ENCODE assay signal across 8 cellular contexts in the genomic region with DNA sequence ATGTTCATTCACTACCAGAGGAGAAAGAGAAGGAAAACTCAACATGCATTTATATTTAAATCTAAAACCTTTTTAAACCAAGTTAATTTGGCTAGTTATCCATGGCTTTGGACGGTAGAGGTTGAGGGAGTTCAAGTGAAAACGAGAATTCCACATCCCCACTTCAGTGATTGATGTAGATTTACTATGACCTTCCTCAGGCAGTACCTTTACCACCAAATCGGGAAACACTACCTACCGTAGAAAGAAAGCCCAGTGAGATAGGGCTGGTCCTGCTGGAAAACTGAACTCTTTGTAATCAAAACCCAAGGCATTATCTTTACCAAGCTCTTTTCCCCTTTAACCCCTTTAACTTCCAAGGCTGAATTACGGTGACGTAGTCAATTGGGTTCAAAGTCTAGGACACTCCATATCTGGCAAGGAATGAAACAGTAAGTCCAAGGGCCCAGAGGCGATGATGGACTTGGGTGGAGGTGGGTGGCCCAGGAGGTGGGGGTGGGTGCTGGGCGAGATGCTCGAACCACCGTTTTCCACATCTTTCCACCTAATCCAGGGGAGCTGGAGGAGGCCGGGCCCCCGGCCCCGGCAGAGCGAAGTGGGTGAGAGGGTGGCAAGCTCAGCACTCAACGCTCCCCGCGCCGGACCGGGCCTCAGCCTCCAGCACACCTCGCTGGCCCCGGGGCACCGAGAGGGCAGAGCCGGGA. TPM values are rescaled to one million over a fixed set of nuclear protein-coding genes. Genes with fewer than 3 reads are reported as not detected.
DNase-seq lines count a peak whose midpoint lies in the region; ATAC-seq and TF ChIP-seq lines count a peak whose summit lies in the region.

No MANE protein-coding gene starts in this region.

- peak overlapping the region; percentile 93 for H3K4me3 ChIP-seq in GM08714 (ENCODE audit: low read length)
- H3K4me3 ChIP-seq in liver (ENCODE audit: low read depth in 1 of 3, low read length in 3 of 3), result peak overlapping the region; percentile 83 to 98 (median 96)

- no peak for TF ChIP-seq CTCF in liver (IDR thresholded peaks at IDR 0.05; ENCODE audit: low read depth, low read length, missing input control)

- H3K27ac ChIP-seq in cingulate gyrus (ENCODE audit: low read depth, low read length) (peak overlapping the region; percentile 92), liver (ENCODE audit: low read depth in 1 of 2, low read length in 2 of 2) (peak overlapping the region; percentile 89 to 98)

- ATAC-seq in HG02938 (IDR thresholded peaks at IDR 0.05; ENCODE audit: unreplicated experiment), result peak; percentile 13

- no peaks in the 10 kb centered on the region for H3K27me3 ChIP-seq in liver (ENCODE audit: control insufficient read depth in 4 of 4, insufficient read depth in 4 of 4, low read length in 3 of 4)

- WGBS in liver, result under 1% methylated on average over 23 of the region's 23 CpGs

- in situ Hi-C loops in ACHN (cut with HindIII; ENCODE audit: low pct_ligation_motif_present, low pct_unique_long_range_greater_than_20kb, low sequenced_read_pairs), result no loop called here

- DNase-seq in ACHN (peak; percentile 59), OCI-M1 (lab: John Stamatoyannopoulos, UW) (peak; percentile 37), superior temporal gyrus (ENCODE audit: extremely low spot score) (peak; percentile 65), NCI-H1417 treated with DMSO at 0.1 percent for 48 hours (lab: John Stamatoyannopoulos, UW) (no peak)

- TF ChIP-seq RAD21 in liver (IDR thresholded peaks at IDR 0.05), result peak in 1 of 2 donors; percentile 18

- no peaks in the 10 kb centered on the region for H3K9me3 ChIP-seq in liver (ENCODE audit: control insufficient read depth in 4 of 4, low read length in 3 of 4)

- peaks cover 0 to 3% (median 0%) of the 10 kb centered on the region in 4 donors for H3K36me3 ChIP-seq in liver (ENCODE audit: control insufficient read depth in 4 of 4, insufficient read depth in 3 of 4, low read depth in 1 of 4, low read length in 3 of 4)

- H3K9ac ChIP-seq in liver (ENCODE audit: low read depth in 1 of 2, low read length in 2 of 2), result peak overlapping the region; percentile 52 to 68

- peaks cover 4 to 17% (median 11%) of the 10 kb centered on the region in 4 donors for H3K4me1 ChIP-seq in liver (ENCODE audit: control insufficient read depth in 4 of 4, insufficient read depth in 4 of 4, low read length in 3 of 4)

TF ChIP-seq in liver, 16 proteins besides CTCF, POLR2A, EP300 and RAD21:
- TF ChIP-seq HNF4G (IDR thresholded peaks at IDR 0.05), result peak; percentile 78
- no peak for TF ChIP-seq NR2F2 (IDR thresholded peaks at IDR 0.05)
- no peak for TF ChIP-seq FOXA1 (IDR thresholded peaks at IDR 0.05)
- no peak for TF ChIP-seq GABPA (IDR thresholded peaks at IDR 0.05 in 1 of 2, conservative IDR thresholded peaks at IDR 0.05 in 1 of 2)
- TF ChIP-seq, protein P1, sequence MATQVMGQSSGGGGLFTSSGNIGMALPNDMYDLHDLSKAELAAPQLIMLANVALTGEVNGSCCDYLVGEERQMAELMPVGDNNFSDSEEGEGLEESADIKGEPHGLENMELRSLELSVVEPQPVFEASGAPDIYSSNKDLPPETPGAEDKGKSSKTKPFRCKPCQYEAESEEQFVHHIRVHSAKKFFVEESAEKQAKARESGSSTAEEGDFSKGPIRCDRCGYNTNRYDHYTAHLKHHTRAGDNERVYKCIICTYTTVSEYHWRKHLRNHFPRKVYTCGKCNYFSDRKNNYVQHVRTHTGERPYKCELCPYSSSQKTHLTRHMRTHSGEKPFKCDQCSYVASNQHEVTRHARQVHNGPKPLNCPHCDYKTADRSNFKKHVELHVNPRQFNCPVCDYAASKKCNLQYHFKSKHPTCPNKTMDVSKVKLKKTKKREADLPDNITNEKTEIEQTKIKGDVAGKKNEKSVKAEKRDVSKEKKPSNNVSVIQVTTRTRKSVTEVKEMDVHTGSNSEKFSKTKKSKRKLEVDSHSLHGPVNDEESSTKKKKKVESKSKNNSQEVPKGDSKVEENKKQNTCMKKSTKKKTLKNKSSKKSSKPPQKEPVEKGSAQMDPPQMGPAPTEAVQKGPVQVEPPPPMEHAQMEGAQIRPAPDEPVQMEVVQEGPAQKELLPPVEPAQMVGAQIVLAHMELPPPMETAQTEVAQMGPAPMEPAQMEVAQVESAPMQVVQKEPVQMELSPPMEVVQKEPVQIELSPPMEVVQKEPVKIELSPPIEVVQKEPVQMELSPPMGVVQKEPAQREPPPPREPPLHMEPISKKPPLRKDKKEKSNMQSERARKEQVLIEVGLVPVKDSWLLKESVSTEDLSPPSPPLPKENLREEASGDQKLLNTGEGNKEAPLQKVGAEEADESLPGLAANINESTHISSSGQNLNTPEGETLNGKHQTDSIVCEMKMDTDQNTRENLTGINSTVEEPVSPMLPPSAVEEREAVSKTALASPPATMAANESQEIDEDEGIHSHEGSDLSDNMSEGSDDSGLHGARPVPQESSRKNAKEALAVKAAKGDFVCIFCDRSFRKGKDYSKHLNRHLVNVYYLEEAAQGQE (IDR thresholded peaks at IDR 0.05), result peak; percentile 59
- peak; percentile 46 to 68 for TF ChIP-seq JUND (IDR thresholded peaks at IDR 0.05)
- no peak for TF ChIP-seq EGR1 (IDR thresholded peaks at IDR 0.05; ENCODE audit: low read depth in 2 of 2)
- TF ChIP-seq HNF4A (conservative IDR thresholded peaks at IDR 0.05), result peak; percentile 86 to 89
- no peak for TF ChIP-seq FOXA2 (IDR thresholded peaks at IDR 0.05)
- peak; percentile 48 for TF ChIP-seq TAF1 (conservative IDR thresholded peaks at IDR 0.05)
- TF ChIP-seq, protein P2, sequence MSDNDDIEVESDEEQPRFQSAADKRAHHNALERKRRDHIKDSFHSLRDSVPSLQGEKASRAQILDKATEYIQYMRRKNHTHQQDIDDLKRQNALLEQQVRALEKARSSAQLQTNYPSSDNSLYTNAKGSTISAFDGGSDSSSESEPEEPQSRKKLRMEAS (IDR thresholded peaks at IDR 0.05), result peak; percentile 12
- no peak for TF ChIP-seq YY1 (IDR thresholded peaks at IDR 0.05)
- TF ChIP-seq SP1 (IDR thresholded peaks at IDR 0.05), result peak; percentile 48
- TF ChIP-seq, protein P3, sequence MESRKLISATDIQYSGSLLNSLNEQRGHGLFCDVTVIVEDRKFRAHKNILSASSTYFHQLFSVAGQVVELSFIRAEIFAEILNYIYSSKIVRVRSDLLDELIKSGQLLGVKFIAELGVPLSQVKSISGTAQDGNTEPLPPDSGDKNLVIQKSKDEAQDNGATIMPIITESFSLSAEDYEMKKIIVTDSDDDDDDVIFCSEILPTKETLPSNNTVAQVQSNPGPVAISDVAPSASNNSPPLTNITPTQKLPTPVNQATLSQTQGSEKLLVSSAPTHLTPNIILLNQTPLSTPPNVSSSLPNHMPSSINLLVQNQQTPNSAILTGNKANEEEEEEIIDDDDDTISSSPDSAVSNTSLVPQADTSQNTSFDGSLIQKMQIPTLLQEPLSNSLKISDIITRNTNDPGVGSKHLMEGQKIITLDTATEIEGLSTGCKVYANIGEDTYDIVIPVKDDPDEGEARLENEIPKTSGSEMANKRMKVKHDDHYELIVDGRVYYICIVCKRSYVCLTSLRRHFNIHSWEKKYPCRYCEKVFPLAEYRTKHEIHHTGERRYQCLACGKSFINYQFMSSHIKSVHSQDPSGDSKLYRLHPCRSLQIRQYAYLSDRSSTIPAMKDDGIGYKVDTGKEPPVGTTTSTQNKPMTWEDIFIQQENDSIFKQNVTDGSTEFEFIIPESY (IDR thresholded peaks at IDR 0.05), result peak; percentile 45
- TF ChIP-seq, protein P4, sequence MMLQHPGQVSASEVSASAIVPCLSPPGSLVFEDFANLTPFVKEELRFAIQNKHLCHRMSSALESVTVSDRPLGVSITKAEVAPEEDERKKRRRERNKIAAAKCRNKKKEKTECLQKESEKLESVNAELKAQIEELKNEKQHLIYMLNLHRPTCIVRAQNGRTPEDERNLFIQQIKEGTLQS (IDR thresholded peaks at IDR 0.05), result no peak
- peak; percentile 73 to 83 for TF ChIP-seq RXRA (IDR thresholded peaks at IDR 0.05)

RNA-seq across cellular contexts. Expression of gene SEC23A, which starts 0.6 kb away (rescaled TPM):
- total RNA-seq in liver, result 100 to 1,000 TPM in 1 of 2 donors, 10 to 100 TPM in 1; 51.9 to 169 TPM
- polyA plus RNA-seq in liver, result 10 to 100 TPM; 36.5 to 52.3 TPM

RNA-seq across cellular contexts. Expression of gene GEMIN2, which starts 11.7 kb away (rescaled TPM):
- total RNA-seq in liver, result 1 to 10 TPM; 4.8 to 9.0 TPM
- polyA plus RNA-seq in liver, result 1 to 10 TPM; 2.8 to 4.1 TPM
